24 cellular contexts compared by ENCODE assay signal in the genomic region with DNA sequence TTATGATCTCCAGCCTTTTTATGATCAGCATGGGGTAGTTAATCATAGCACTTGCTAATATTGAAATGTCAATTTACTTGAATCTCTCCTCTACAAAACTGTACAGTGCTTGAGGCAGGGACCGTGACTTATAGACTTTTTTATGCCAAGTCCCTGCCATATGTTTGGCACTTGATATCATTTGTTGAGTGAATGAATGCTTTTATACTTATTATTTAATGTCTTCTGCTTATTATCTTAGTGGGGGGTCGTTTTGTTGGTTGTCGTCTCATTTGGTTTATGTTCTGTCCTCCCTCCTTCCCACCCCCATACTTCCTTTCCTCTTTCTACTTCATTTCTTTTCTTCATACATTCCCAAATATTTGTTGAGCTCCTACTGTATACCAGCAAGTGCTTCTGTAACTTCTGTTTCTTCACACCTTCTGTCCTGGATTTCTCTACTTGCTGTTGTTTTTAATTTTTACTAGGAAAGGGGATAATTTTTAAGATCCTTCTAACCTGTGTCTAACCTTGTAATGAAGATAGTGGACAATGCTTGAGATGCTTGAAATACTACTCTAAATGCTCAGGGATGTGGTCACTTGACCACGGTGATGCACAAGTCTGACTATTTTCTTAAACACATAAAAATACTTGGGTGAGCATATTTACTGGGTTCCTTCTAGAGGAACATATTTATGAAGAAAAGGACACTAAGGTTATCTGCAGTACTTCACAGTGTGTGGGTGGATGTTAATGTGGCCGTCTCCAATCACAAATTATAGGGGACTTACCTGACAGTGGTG.
"Had no signal": no experiment of that assay in that cellular context is flagged by ENCODE, and none has a peak within 500 bp of the region (broad histone marks: within the 10 kb centered on the region; RNA-seq: fewer than 3 reads in every experiment).

No MANE protein-coding gene starts in this region.

- H3K9me3 ChIP-seq: breast epithelium, esophagus muscularis mucosa, stomach, suprapubic skin, tibial nerve had no signal

- H3K27ac ChIP-seq: breast epithelium, coronary artery, esophagus muscularis mucosa, parathyroid adenoma, stomach, suprapubic skin, tibial nerve had no signal

- H3K27me3 ChIP-seq: breast epithelium, esophagus muscularis mucosa, stomach, tibial nerve had no signal

- FAIRE-seq: frontal cortex, urothelium cell line had no signal

- H3K4me3 ChIP-seq: breast epithelium, coronary artery, esophagus muscularis mucosa, smooth muscle cell, stomach, suprapubic skin, tibial nerve had no signal

- H3K4me1 ChIP-seq: breast epithelium, esophagus muscularis mucosa, parathyroid adenoma, stomach, suprapubic skin, tibial nerve had no signal

- H3K36me3 ChIP-seq: breast epithelium, esophagus muscularis mucosa, stomach, suprapubic skin, tibial nerve had no signal

- H3K79me2 ChIP-seq: parathyroid adenoma had no signal

- DNase-seq: activated CD4-positive, alpha-beta T cell treated with anti-CD3 and anti-CD28 coated beads, Interleukin-2, amount 10 ng/mL, durations not matched to agents 7 days and 5 days; activated CD8-positive, alpha-beta memory T cell treated with anti-CD3 and anti-CD28 coated beads, Interleukin-2, amount 10 ng/mL, durations not matched to agents 7 days and 5 days; activated CD8-positive, alpha-beta T cell treated with anti-CD3 and anti-CD28 coated beads for 36 hours; activated effector memory CD4-positive, alpha-beta T cell treated with anti-CD3 and anti-CD28 coated beads, Interleukin-2, amount 50 U/mL, for 16 hours; activated naive CD4-positive, alpha-beta T cell treated with anti-CD3 and anti-CD28 coated beads, Interleukin-2, amount 50 U/mL, for 16 hours; activated T-cell treated with anti-CD3 and anti-CD28 coated beads for 4 hours; aorta; hippocampal formation; left cardiac atrium; stimulated activated CD4-positive, alpha-beta T cell treated with anti-CD3 and anti-CD28 coated beads, Interleukin-15, amount 100 ng/mL, for 24 hours; stomach; T1000 had no signal

- H2AFZ ChIP-seq: parathyroid adenoma had no signal

- H3K4me2 ChIP-seq: smooth muscle cell had no signal

- H3K9ac ChIP-seq: parathyroid adenoma had no signal

- ATAC-seq: activated CD8-positive, alpha-beta memory T cell treated with anti-CD3 and anti-CD28 coated beads, Interleukin-2, amount 10 ng/mL, durations not matched to agents 7 days and 5 days; activated CD8-positive, alpha-beta T cell treated with anti-CD3 and anti-CD28 coated beads for 36 hours; left cardiac atrium; natural killer cell treated with Interleukin-12 subunit alpha and Interleukin-12 subunit beta and Interleukin-15 and Interleukin-18, amount 100 ng/mL, for 72 hours; sciatic nerve; stimulated activated memory B cell treated with anti-CD40 and anti-IgM and Interleukin-4, amounts not matched to agents 10 μg/mL and 1 μg/mL and 100 μg/mL, for 72 hours had no signal
